In genomic region chr1:198203434-198203833, GRCh38 we compare ENCODE assay signal across 17 cellular contexts. TPM values are rescaled to one million over a fixed set of nuclear protein-coding genes. Genes with fewer than 3 reads are reported as not detected.
DNase-seq lines count a peak whose midpoint lies in the region; ATAC-seq lines count a peak whose summit lies in the region.
"Had no signal": no experiment of that assay in that cellular context is flagged by ENCODE, and none has a peak within 500 bp of the region (broad histone marks: within the 10 kb centered on the region; RNA-seq: fewer than 3 reads in every experiment).

No MANE protein-coding gene starts in this region.

- ATAC-seq in activated naive CD8-positive, alpha-beta T cell treated with anti-CD3 and anti-CD28 coated beads, Interleukin-2, amount 50 U/mL, for 24 hours = no peak
- ATAC-seq in HG03565 (IDR thresholded peaks at IDR 0.05; ENCODE audit: unreplicated experiment) = no peak
- ATAC-seq: HepG2 had no signal

- H3K9me3 Mint-ChIP-seq in activated naive CD8-positive, alpha-beta T cell treated with anti-CD3 and anti-CD28 coated beads, Interleukin-2, amount 50 U/mL, for 24 hours = no peaks in the 10 kb centered on the region

- H3K4me3 Mint-ChIP-seq in activated naive CD8-positive, alpha-beta T cell treated with anti-CD3 and anti-CD28 coated beads, Interleukin-2, amount 50 U/mL, for 24 hours = no peak overlapping the region

- peaks cover 73% of the 10 kb centered on the region for H3K4me1 Mint-ChIP-seq in activated naive CD8-positive, alpha-beta T cell treated with anti-CD3 and anti-CD28 coated beads, Interleukin-2, amount 50 U/mL, for 24 hours

- DNase-seq in Ammon's horn (ENCODE audit: low spot score) = peak; percentile 29
- peak; percentile 44 for DNase-seq in HT1080 (ENCODE audit: low read depth)
- no peak for DNase-seq in activated naive CD8-positive, alpha-beta T cell treated with anti-CD3 and anti-CD28 coated beads, Interleukin-2, amount 50 U/mL, for 24 hours
- peak; percentile 27 for DNase-seq in iris pigment epithelial cell (ENCODE audit: low read depth)
- no peak for DNase-seq in NCI-H2227 treated with DMSO at 0.1 percent for 48 hours (lab: John Stamatoyannopoulos, UW)
- no peak for DNase-seq in NCI-H1930 (lab: John Stamatoyannopoulos, UW)
- no peak for DNase-seq in anterior cingulate cortex (lab: John Stamatoyannopoulos, UW)
- DNase-seq: activated CD4-positive, alpha-beta T cell treated with anti-CD3 and anti-CD28 coated beads for 48 hours; activated T-cell treated with anti-CD3 and anti-CD28 coated beads for 4 hours; COR-L47; kidney glomerular epithelial cell; NCI-H2029 treated with DMSO at 0.1 percent for 48 hours; NCI-H69; PC-9; stimulated activated CD4-positive, alpha-beta T cell treated with anti-CD3 and anti-CD28 coated beads, Interleukin-4, amount 100 ng/mL, for 24 hours had no signal

- no peaks in the 10 kb centered on the region for H3K27me3 Mint-ChIP-seq in activated naive CD8-positive, alpha-beta T cell treated with anti-CD3 and anti-CD28 coated beads, Interleukin-2, amount 50 U/mL, for 24 hours

- peaks cover 12% of the 10 kb centered on the region for H3K36me3 Mint-ChIP-seq in activated naive CD8-positive, alpha-beta T cell treated with anti-CD3 and anti-CD28 coated beads, Interleukin-2, amount 50 U/mL, for 24 hours (ENCODE audit: low read depth)

- peak overlapping the region; percentile 92 for H3K27ac Mint-ChIP-seq in activated naive CD8-positive, alpha-beta T cell treated with anti-CD3 and anti-CD28 coated beads, Interleukin-2, amount 50 U/mL, for 24 hours

RNA-seq across cellular contexts. Expression of gene NEK7, which starts 46.6 kb away (rescaled TPM):
- 42.7 and 48.7 TPM in 2 replicates for total RNA-seq in HT1080 (2014; rRNA removed; shearing (Covaris generic))
- 55.5 and 66.6 TPM in 2 replicates for polyA plus RNA-seq in HT1080 (2015; cell fraction: cytosol; rRNA removed)
- polyA plus RNA-seq in HT1080 (2015; cell fraction: nucleus; rRNA removed) = 42.6 and 53.1 TPM in 2 replicates

Comparison
In these comparisons a context has a peak if more than half of its experiments do, and no peak if none do; other contexts are left out.
1. DNase-seq: peak in Ammon's horn (single experiment), HT1080 (single experiment) and iris pigment epithelial cell (single experiment); none in activated naive CD8-positive, alpha-beta T cell treated with anti-CD3 and anti-CD28 coated beads, Interleukin-2, amount 50 U/mL, for 24 hours (single experiment), NCI-H2227 treated with DMSO at 0.1 percent for 48 hours (single experiment), NCI-H1930 (0 of 2) and anterior cingulate cortex (0 of 58).